Comparison of ENCODE assay signal across 7 cellular contexts in the genomic region with DNA sequence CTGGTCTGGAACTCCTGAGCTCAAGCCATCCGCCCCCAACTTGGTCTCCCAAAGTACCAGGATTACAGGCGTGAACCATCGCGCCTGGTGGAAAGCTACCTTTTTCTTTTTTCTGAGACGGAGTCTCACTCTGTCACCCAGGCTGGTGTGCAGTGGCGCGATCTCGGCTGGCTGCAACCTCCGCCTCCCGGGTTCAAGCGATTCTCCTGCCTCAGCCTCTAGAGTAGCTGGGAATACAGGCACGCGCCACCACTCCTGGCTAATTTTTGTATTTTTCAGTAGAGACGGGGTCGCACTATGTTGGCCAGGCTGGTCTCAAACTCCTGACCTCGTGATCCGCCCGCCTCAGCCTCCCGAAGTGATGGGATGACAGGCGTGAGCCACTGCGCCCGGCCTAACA. TPM values are rescaled to one million over a fixed set of nuclear protein-coding genes. Genes with fewer than 3 reads are reported as not detected.
DNase-seq lines count a peak whose midpoint lies in the region; FAIRE-seq and TF ChIP-seq lines count a peak whose summit lies in the region.
"Not testable (repeated sequence)": the region's sequence is repeated elsewhere in the genome, so short reads cannot be mapped to it uniquely, and the experiment has no call there.
"Had no signal": no experiment of that assay in that cellular context is flagged by ENCODE, and none has a peak within 500 bp of the region (broad histone marks: within the 10 kb centered on the region; RNA-seq: fewer than 3 reads in every experiment).

No MANE protein-coding gene starts in this region.

- H3K4me1 Mint-ChIP-seq in T-helper 2 cell treated with Interferon-gamma antibody and Interleukin-4, amounts not matched to agents 5 μg/mL and 100 μg/mL, for 36 hours (ENCODE audit: low read depth), result not testable (repeated sequence)

- not testable (repeated sequence) for H3K14ac ChIP-seq in H1 (ENCODE audit: insufficient read length)

- not testable (repeated sequence) for H2AK5ac ChIP-seq in H1 (ENCODE audit: low read depth, low read length)

- H4K8ac ChIP-seq in H1 (ENCODE audit: extremely low read depth, insufficient read depth, low read length), result not testable (repeated sequence)

- not testable (repeated sequence) for TF ChIP-seq POLR2A in H1 (IDR thresholded peaks at IDR 0.05; ENCODE audit: control extremely low read depth in 1 of 2, low read depth in 2 of 2, low read length in 2 of 2); spleen (IDR thresholded peaks at IDR 0.05)

- H4K5ac ChIP-seq in H1 (ENCODE audit: insufficient read length, low read depth, low read length), result not testable (repeated sequence)

- H3K9me2 ChIP-seq in GM23248 (ENCODE audit: insufficient read depth), result not testable (repeated sequence)

- not testable (repeated sequence) for H3K9me3 Mint-ChIP-seq in T-helper 2 cell treated with Interferon-gamma antibody and Interleukin-4, amounts not matched to agents 5 μg/mL and 100 μg/mL, for 36 hours

- H3K23me2 ChIP-seq in H1 (ENCODE audit: low read depth, low read length), result not testable (repeated sequence)

- H3K36me3 Mint-ChIP-seq in T-helper 2 cell treated with Interferon-gamma antibody and Interleukin-4, amounts not matched to agents 5 μg/mL and 100 μg/mL, for 36 hours (ENCODE audit: low read depth), result peaks cover 20% of the 10 kb centered on the region

- POLR2A ChIA-PET in H1 (lab: Charles Lee; ENCODE audit: partially characterized antibody), result interaction anchor here (0.6 to 9.2 kb wide), 16 partner anchors 11 to 457 kb away, joined by 3 to 93 read pairs (median 6); partner anchors contain the start of genes BEST2, DHPS, GET3 and GNG14

- DNase-seq in GM23248; T-helper 2 cell treated with Interferon-gamma antibody and Interleukin-4, amounts not matched to agents 5 μg/mL and 100 μg/mL, for 36 hours (ENCODE audit: low spot score); H1 (ENCODE audit: low read depth in 1 of 2, low spot score in 2 of 2); spleen: not testable (repeated sequence)

- not testable (repeated sequence) for H3K79me2 ChIP-seq in GM23248 (ENCODE audit: insufficient read depth); H1 (ENCODE audit: control insufficient read depth in 1 of 2, insufficient read depth in 2 of 2, low read length in 2 of 2)

- H3K23ac ChIP-seq in H1 (ENCODE audit: insufficient read length), result not testable (repeated sequence)

- not testable (repeated sequence) for FAIRE-seq in H1 (lab: Jason Lieb, UNC)

- WGBS in GM23248 (ENCODE audit: low coverage in 1 of 2, low lambda C conversion rate in 2 of 2, missing lambda C conversion rate in 2 of 2), 2 experiments, result 91 to 93% methylated on average over 20 to 22 of the region's 22 CpGs
- WGBS in H1 (ENCODE audit: extremely low coverage in 1 of 2, insufficient coverage in 1 of 2, insufficient read length in 1 of 2, insufficient replicate concordance in 2 of 2, low coverage in 1 of 2, low lambda C conversion rate in 2 of 2, missing lambda C conversion rate in 1 of 2), 2 experiments, result 96% methylated on average over 21 of the region's 22 CpGs; no CpG with 5 or more reads in 1 of the 2 experiments
- WGBS in spleen, 5 donors, result 95 to 98% (median 97%) methylated on average over 20 to 22 of the region's 22 CpGs

- not testable (repeated sequence) for H4K91ac ChIP-seq in H1 (replicated peaks; ENCODE audit: insufficient read length, low read length)

- not testable (repeated sequence) for H3K18ac ChIP-seq in H1 (ENCODE audit: extremely low read depth, low read length)

- not testable (repeated sequence) for H2AFZ ChIP-seq in GM23248; H1 (ENCODE audit: low read length)

- H3K9ac ChIP-seq in GM23248; H1 (replicated peaks in 1 of 4; ENCODE audit: extremely low read depth in 1 of 4, low read depth in 3 of 4, low read length in 3 of 4): not testable (repeated sequence)

- not testable (repeated sequence) for TF ChIP-seq EP300 in H1 (IDR thresholded peaks at IDR 0.05; ENCODE audit: borderline replicate concordance in 1 of 2, low read depth in 2 of 2, low read length in 2 of 2)

- not testable (repeated sequence) for H3K36me3 ChIP-seq in GM23248 (ENCODE audit: low read depth)
- H3K36me3 ChIP-seq in H1 (ENCODE audit: control insufficient read depth in 2 of 4, insufficient read depth in 4 of 4, low read length in 3 of 4), result peaks cover 16 to 36% (median 22%) of the 10 kb centered on the region in 4 experiments
- H3K36me3 ChIP-seq in spleen, result peaks cover 0 to 40% (median 23%) of the 10 kb centered on the region in 6 donors

- not testable (repeated sequence) for H3K9me3 ChIP-seq in GM23248 (ENCODE audit: low read depth); H1 (ENCODE audit: insufficient read depth in 2 of 2, low read depth in 1 of 2, low read length in 1 of 2); spleen

- not testable (repeated sequence) for H3K79me1 ChIP-seq in H1 (ENCODE audit: low read depth, low read length)

- CTCF ChIA-PET in H1 (lab: Charles Lee; ENCODE audit: partially characterized antibody), result interaction anchor here (1.2 to 1.7 kb wide), 6 partner anchors 8 to 187 kb away, joined by 3 to 6 read pairs (median 4); no protein-coding TSS in a partner anchor

- H3K4me3 ChIP-seq in GM23248, result not testable (repeated sequence)
- H3K4me3 ChIP-seq in H1 (ENCODE audit: extremely low read depth in 1 of 4, insufficient read depth in 2 of 4, low read depth in 3 of 4, low read length in 4 of 4) (peak overlapping the region in 1 of 4 experiments; percentile 87; a peak in 3 of 8 replicates), spleen (peak overlapping the region in 1 of 8 donors; percentile 100)

- TF ChIP-seq CTCF in H1 (IDR thresholded peaks at IDR 0.05; ENCODE audit: control extremely low read depth in 1 of 3, insufficient read depth in 1 of 3, low read depth in 1 of 3, low read length in 3 of 3); spleen (IDR thresholded peaks at IDR 0.05 in 8 of 11, conservative IDR thresholded peaks at IDR 0.05 in 3 of 11): not testable (repeated sequence)

- H3K4me3 Mint-ChIP-seq in T-helper 2 cell treated with Interferon-gamma antibody and Interleukin-4, amounts not matched to agents 5 μg/mL and 100 μg/mL, for 36 hours, result peak overlapping the region; percentile 49

- H3K27ac Mint-ChIP-seq in T-helper 2 cell treated with Interferon-gamma antibody and Interleukin-4, amounts not matched to agents 5 μg/mL and 100 μg/mL, for 36 hours, result peak overlapping the region; percentile 20

- not testable (repeated sequence) for H3K4ac ChIP-seq in H1 (replicated peaks; ENCODE audit: insufficient read length, low read depth, low read length)

- H3K4me2 ChIP-seq in GM23248 (ENCODE audit: unreplicated experiment) (peak overlapping the region; percentile 75), H1 (ENCODE audit: insufficient read depth in 1 of 2, low read depth in 2 of 2, low read length in 2 of 2) (peak overlapping the region; percentile 78 to 95; a peak in 2 of 4 replicates)

- not testable (repeated sequence) for H3K27ac ChIP-seq in GM23248; H1 (ENCODE audit: low read depth, low read length)
- H3K27ac ChIP-seq in spleen, result peak overlapping the region in 5 of 8 donors; percentile 92 to 97 (median 95)

- H2BK120ac ChIP-seq in H1 (replicated peaks; ENCODE audit: low read depth, low read length), result not testable (repeated sequence)

- H3K56ac ChIP-seq in H1 (replicated peaks; ENCODE audit: insufficient read length, low read depth, low read length), result not testable (repeated sequence)

- H3K27me3 ChIP-seq in GM23248 (replicated peaks; ENCODE audit: insufficient read depth); H1 (replicated peaks in 1 of 4; ENCODE audit: control insufficient read depth in 3 of 4, extremely low read depth in 1 of 4, insufficient read depth in 3 of 4, low read length in 3 of 4); spleen (replicated peaks in 1 of 7): not testable (repeated sequence)

- H2BK5ac ChIP-seq in H1 (ENCODE audit: low read depth, low read length), result not testable (repeated sequence)

- H3K4me1 ChIP-seq in GM23248 (ENCODE audit: insufficient read depth); H1 (replicated peaks in 1 of 4; ENCODE audit: control insufficient read depth in 3 of 4, insufficient read depth in 4 of 4, low read length in 3 of 4): not testable (repeated sequence)
- peaks cover 8 to 38% (median 22%) of the 10 kb centered on the region in 6 donors for H3K4me1 ChIP-seq in spleen

- not testable (repeated sequence) for TF ChIP-seq RAD21 in H1 (IDR thresholded peaks at IDR 0.05 in 1 of 2, conservative IDR thresholded peaks at IDR 0.05 in 1 of 2; ENCODE audit: low read depth in 2 of 2, low read length in 2 of 2)

- not testable (repeated sequence) for H2BK15ac ChIP-seq in H1 (ENCODE audit: low read length)

- H3K27me3 Mint-ChIP-seq in T-helper 2 cell treated with Interferon-gamma antibody and Interleukin-4, amounts not matched to agents 5 μg/mL and 100 μg/mL, for 36 hours (ENCODE audit: low read depth), result not testable (repeated sequence)

- not testable (repeated sequence) for H4K20me1 ChIP-seq in GM23248 (ENCODE audit: insufficient read depth); H1 (replicated peaks in 1 of 2; ENCODE audit: control insufficient read depth in 1 of 2, insufficient read depth in 2 of 2, low read length in 2 of 2)

- H3F3A ChIP-seq in GM23248 (ENCODE audit: insufficient read depth), result peaks cover 24% of the 10 kb centered on the region; the same call in 1 of the 2 replicates

- H2BK20ac ChIP-seq in H1 (ENCODE audit: low read length), result not testable (repeated sequence)

- in situ Hi-C loops in GM23248 (cut with MboI), result not testable (repeated sequence)

- H2BK12ac ChIP-seq in H1 (ENCODE audit: low read depth, low read length), result not testable (repeated sequence)

- intact Hi-C loops in spleen (cut with DNase I; ENCODE audit: low total_unique reads), result not testable (repeated sequence)

RNA-seq across cellular contexts. Expression of gene FBXW9, which starts 1.0 kb away (rescaled TPM):
- 13.8 and 22.3 TPM in 2 replicates for total RNA-seq in GM23248 (2014; rRNA removed; shearing (Covaris generic))
- polyA plus RNA-seq in GM23248 (2016; fragmentation: Nextera tagmentation; extraction: Ambion mirVana) (14.2 TPM in 2 replicates), H1 (2011; rRNA removed) (30.1 and 36.4 TPM in 2 replicates), spleen (1 to 10 TPM; 4.8 to 7.4 (median 5.2) TPM)
- total RNA-seq in H1 (2021; fragmentation: NEBNext Ultra II Directional; extraction: Animal tissue kit (Norgen Biotek cat#: 25700)), result 10.8 and 11.1 TPM in 2 replicates
- polyA plus RNA-seq in H1 (2011; cell fraction: cytosol; rRNA removed), result 22.3 TPM
- 26.5 TPM for polyA plus RNA-seq in H1 (2011; cell fraction: nucleus; rRNA removed)
- polyA plus RNA-seq in H1 (2012, experiment 1 of 2), result 6.1 to 13.8 TPM (median 12.7 TPM) in 4 replicates
- polyA plus RNA-seq in H1 (2012, experiment 2 of 2), result 13.7 TPM
- 7.6 TPM for polyA plus RNA-seq in H1 (2013, experiment 1 of 2)
- 7.2 TPM for polyA plus RNA-seq in H1 (2013, experiment 2 of 2)
- polyA minus RNA-seq in H1 (2011; rRNA and poly(A)+ RNA removed), result 6.0 and 7.9 TPM in 2 replicates
- 8.1 TPM for polyA minus RNA-seq in H1 (2011; cell fraction: cytosol; rRNA and poly(A)+ RNA removed)
- polyA minus RNA-seq in H1 (2011; cell fraction: nucleus; rRNA and poly(A)+ RNA removed), result 6.7 TPM
- total RNA-seq in spleen, result 1 to 10 TPM; 1.7 to 5.3 (median 3.8) TPM

RNA-seq across cellular contexts. Expression of gene GNG14, which starts 9.6 kb away (rescaled TPM):
- total RNA-seq in GM23248 (2014; rRNA removed; shearing (Covaris generic)), result not detected in 2 replicates
- polyA plus RNA-seq in GM23248 (2016; fragmentation: Nextera tagmentation; extraction: Ambion mirVana) (not detected in 2 replicates), H1 (2011; rRNA removed) (not detected in 2 replicates), spleen (not detected)
- total RNA-seq in H1 (2021; fragmentation: NEBNext Ultra II Directional; extraction: Animal tissue kit (Norgen Biotek cat#: 25700)), result not detected in 2 replicates
- polyA plus RNA-seq in H1 (2011; cell fraction: cytosol; rRNA removed), result not detected
- polyA plus RNA-seq in H1 (2011; cell fraction: nucleus; rRNA removed), result not detected
- polyA plus RNA-seq in H1 (2012, experiment 1 of 2), result not detected in 4 replicates
- not detected for polyA plus RNA-seq in H1 (2012, experiment 2 of 2)
- not detected for polyA plus RNA-seq in H1 (2013, experiment 1 of 2)
- not detected for polyA plus RNA-seq in H1 (2013, experiment 2 of 2)
- not detected in 2 replicates for polyA minus RNA-seq in H1 (2011; rRNA and poly(A)+ RNA removed)
- polyA minus RNA-seq in H1 (2011; cell fraction: cytosol; rRNA and poly(A)+ RNA removed), result not detected
- polyA minus RNA-seq in H1 (2011; cell fraction: nucleus; rRNA and poly(A)+ RNA removed), result not detected
- not detected for total RNA-seq in spleen
- total RNA-seq: ascending aorta, lung microvascular endothelial cell, transverse colon had no signal

RNA-seq across cellular contexts. Expression of gene DHPS, which starts 15.7 kb away (rescaled TPM):
- total RNA-seq in GM23248 (2014; rRNA removed; shearing (Covaris generic)), result 68.4 and 104 TPM in 2 replicates
- polyA plus RNA-seq in GM23248 (2016; fragmentation: Nextera tagmentation; extraction: Ambion mirVana) (50.9 and 56.0 TPM in 2 replicates), H1 (2011; rRNA removed) (99.6 and 118 TPM in 2 replicates), spleen (10 to 100 TPM; 55.1 to 76.6 (median 59.3) TPM)
- total RNA-seq in H1 (2021; fragmentation: NEBNext Ultra II Directional; extraction: Animal tissue kit (Norgen Biotek cat#: 25700)), result 86.6 and 88.8 TPM in 2 replicates
- 128 TPM for polyA plus RNA-seq in H1 (2011; cell fraction: cytosol; rRNA removed)
- 156 TPM for polyA plus RNA-seq in H1 (2011; cell fraction: nucleus; rRNA removed)
- polyA plus RNA-seq in H1 (2012, experiment 1 of 2), result 90.2 to 103 TPM (median 99.3 TPM) in 4 replicates
- 104 TPM for polyA plus RNA-seq in H1 (2012, experiment 2 of 2)
- polyA plus RNA-seq in H1 (2013, experiment 1 of 2), result 58.7 TPM
- 57.5 TPM for polyA plus RNA-seq in H1 (2013, experiment 2 of 2)
- polyA minus RNA-seq in H1 (2011; rRNA and poly(A)+ RNA removed), result 66.7 and 78.4 TPM in 2 replicates
- polyA minus RNA-seq in H1 (2011; cell fraction: cytosol; rRNA and poly(A)+ RNA removed), result 38.5 TPM
- 62.3 TPM for polyA minus RNA-seq in H1 (2011; cell fraction: nucleus; rRNA and poly(A)+ RNA removed)
- total RNA-seq in spleen, result 100 to 1,000 TPM in 3 of 7 donors, 10 to 100 TPM in 4; 86.8 to 158 (median 96.0) TPM

RNA-seq across cellular contexts. Expression of gene TNPO2, which starts 26.3 kb away (rescaled TPM):
- 30.9 and 34.3 TPM in 2 replicates for total RNA-seq in GM23248 (2014; rRNA removed; shearing (Covaris generic))
- polyA plus RNA-seq in GM23248 (2016; fragmentation: Nextera tagmentation; extraction: Ambion mirVana), result 13.2 and 13.3 TPM in 2 replicates
- total RNA-seq in H1 (2021; fragmentation: NEBNext Ultra II Directional; extraction: Animal tissue kit (Norgen Biotek cat#: 25700)), result 110 and 112 TPM in 2 replicates
- 121 and 136 TPM in 2 replicates for polyA plus RNA-seq in H1 (2011; rRNA removed)
- 116 TPM for polyA plus RNA-seq in H1 (2011; cell fraction: cytosol; rRNA removed)
- polyA plus RNA-seq in H1 (2011; cell fraction: nucleus; rRNA removed), result 408 TPM
- 85.6 to 98.1 TPM (median 87.1 TPM) in 4 replicates for polyA plus RNA-seq in H1 (2012, experiment 1 of 2)
- 57.3 TPM for polyA plus RNA-seq in H1 (2012, experiment 2 of 2)
- polyA plus RNA-seq in H1 (2013, experiment 1 of 2), result 61.7 TPM
- 57.4 TPM for polyA plus RNA-seq in H1 (2013, experiment 2 of 2)
- polyA minus RNA-seq in H1 (2011; rRNA and poly(A)+ RNA removed), result 202 and 231 TPM in 2 replicates
- 84.7 TPM for polyA minus RNA-seq in H1 (2011; cell fraction: cytosol; rRNA and poly(A)+ RNA removed)
- 205 TPM for polyA minus RNA-seq in H1 (2011; cell fraction: nucleus; rRNA and poly(A)+ RNA removed)
- total RNA-seq in spleen, result 10 to 100 TPM; 47.5 to 83.6 (median 61.5) TPM
- polyA plus RNA-seq in spleen, result 10 to 100 TPM; 15.8 to 30.4 (median 22.9) TPM

RNA-seq across cellular contexts. Expression of gene WDR83, which starts 30.8 kb away (rescaled TPM):
- 8.2 and 9.4 TPM in 2 replicates for total RNA-seq in GM23248 (2014; rRNA removed; shearing (Covaris generic))
- polyA plus RNA-seq in GM23248 (2016; fragmentation: Nextera tagmentation; extraction: Ambion mirVana), result 12.7 and 13.1 TPM in 2 replicates
- total RNA-seq in H1 (2021; fragmentation: NEBNext Ultra II Directional; extraction: Animal tissue kit (Norgen Biotek cat#: 25700)), result 15.3 and 19.6 TPM in 2 replicates
- polyA plus RNA-seq in H1 (2011; rRNA removed), result 12.6 and 24.5 TPM in 2 replicates
- 18.9 TPM for polyA plus RNA-seq in H1 (2011; cell fraction: cytosol; rRNA removed)
- 26.4 TPM for polyA plus RNA-seq in H1 (2011; cell fraction: nucleus; rRNA removed)
- 13.4 to 22.0 TPM (median 20.4 TPM) in 4 replicates for polyA plus RNA-seq in H1 (2012, experiment 1 of 2)
- 12.1 TPM for polyA plus RNA-seq in H1 (2012, experiment 2 of 2)
- 7.6 TPM for polyA plus RNA-seq in H1 (2013, experiment 1 of 2)
- 7.5 TPM for polyA plus RNA-seq in H1 (2013, experiment 2 of 2)
- polyA minus RNA-seq in H1 (2011; rRNA and poly(A)+ RNA removed), result 8.0 and 9.6 TPM in 2 replicates
- 6.5 TPM for polyA minus RNA-seq in H1 (2011; cell fraction: cytosol; rRNA and poly(A)+ RNA removed)
- polyA minus RNA-seq in H1 (2011; cell fraction: nucleus; rRNA and poly(A)+ RNA removed), result 16.5 TPM
- total RNA-seq in spleen, result 10 to 100 TPM in 6 of 7 donors, 1 to 10 TPM in 1; 6.4 to 15.7 (median 12.9) TPM
- polyA plus RNA-seq in spleen, result 10 to 100 TPM; 17.0 to 19.5 (median 19.0) TPM
